Comparison of ENCODE assay signal across 1 cellular context in genomic region chr9:137316012-137316981, GRCh38.
TF ChIP-seq lines count a peak whose summit lies in the region.

No MANE protein-coding gene starts in this region.

TF ChIP-seq in H1, 55 proteins besides CTCF, POLR2A, EP300 and RAD21 (continued from another document):
- TF ChIP-seq NANOG (IDR thresholded peaks at IDR 0.05; ENCODE audit: insufficient read depth, low read depth, low read length, poor library complexity, severe bottlenecking): no peak
- no peak for TF ChIP-seq CBX5 (IDR thresholded peaks at IDR 0.05; ENCODE audit: low read depth, low read length)
- no peak for TF ChIP-seq SIN3A (conservative IDR thresholded peaks at IDR 0.05 in 1 of 2, IDR thresholded peaks at IDR 0.05 in 1 of 2; ENCODE audit: low read depth in 1 of 2, low read length in 2 of 2)
- peak; percentile 55; the same call in 1 of the 2 replicates for TF ChIP-seq E2F6 (IDR thresholded peaks at IDR 0.05)
